24 cellular contexts compared by ENCODE assay signal in the genomic region with DNA sequence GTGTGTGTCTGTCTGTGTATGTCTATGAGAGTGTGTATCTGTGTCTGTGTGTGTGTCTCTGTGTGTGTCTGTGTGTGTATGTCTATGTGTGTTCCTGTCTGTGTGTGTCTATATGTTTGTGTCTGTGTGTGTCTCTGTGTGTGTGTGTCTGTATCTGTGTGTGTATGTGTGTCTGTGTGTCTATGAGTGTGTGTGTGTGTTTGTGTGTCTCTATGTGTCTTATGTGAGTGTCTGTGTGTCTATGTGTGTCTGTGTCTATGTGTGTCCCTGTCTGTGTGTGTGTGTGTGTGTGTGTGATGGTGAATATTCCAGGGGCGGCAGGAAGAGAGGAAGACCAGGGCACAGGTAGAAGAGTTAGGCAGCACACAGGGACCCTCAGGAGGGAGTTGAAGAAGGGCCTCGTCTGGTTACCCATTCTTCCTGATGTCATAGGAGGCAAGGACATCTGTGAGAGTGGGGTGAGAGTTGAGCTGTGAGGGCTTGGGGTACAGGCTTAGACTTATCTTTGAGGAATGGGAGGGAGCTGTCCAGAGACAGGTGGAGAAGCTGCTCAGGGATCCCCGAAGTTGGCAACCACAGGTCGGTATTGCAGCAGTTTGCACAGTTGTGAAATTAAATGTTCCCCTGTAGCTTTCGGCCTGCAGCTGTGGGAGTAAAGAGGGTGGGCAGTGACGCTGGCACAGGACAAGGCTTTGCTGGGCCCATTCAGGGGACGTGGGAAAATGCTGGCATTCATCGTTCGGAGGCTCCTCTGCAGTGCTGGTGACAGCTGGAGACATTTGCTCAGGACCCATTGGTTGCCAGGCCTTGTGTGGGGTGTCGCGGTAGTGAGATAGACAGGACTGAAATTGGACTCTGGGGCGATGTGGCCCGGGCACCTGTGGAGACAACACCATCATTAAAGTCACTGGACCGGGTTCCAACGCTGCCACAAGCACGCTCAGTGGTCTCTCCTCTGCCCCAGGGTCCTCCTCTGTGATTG.
"Had no signal": no experiment of that assay in that cellular context is flagged by ENCODE, and none has a peak within 500 bp of the region (broad histone marks: within the 10 kb centered on the region; RNA-seq: fewer than 3 reads in every experiment).

No MANE protein-coding gene starts in this region.

- DNase-seq: activated CD4-positive, alpha-beta memory T cell treated with anti-CD3 and anti-CD28 coated beads, Interleukin-2, amount 10 ng/mL, durations not matched to agents 7 days and 5 days; activated CD4-positive, alpha-beta T cell treated with anti-CD3 and anti-CD28 coated beads for 1 hour; activated CD4-positive, alpha-beta T cell treated with anti-CD3 and anti-CD28 coated beads, Interleukin-2, amount 10 ng/mL, durations not matched to agents 7 days and 5 days; activated CD8-positive, alpha-beta memory T cell treated with anti-CD3 and anti-CD28 coated beads, Interleukin-2, amount 50 U/mL, for 48 hours; activated naive CD8-positive, alpha-beta T cell treated with anti-CD3 and anti-CD28 coated beads, Interleukin-2, amount 50 U/mL, for 24 hours; activated T-cell treated with anti-CD3 and anti-CD28 coated beads, Interleukin-2, amount 50 U/mL, for 24 hours; amygdala; central memory CD4-positive, alpha-beta T cell; foreskin keratinocyte; heart left ventricle; kidney glomerular epithelial cell; left lung; lower lobe of right lung; mesendoderm; posterior cingulate gyrus; right cardiac atrium; stimulated activated CD4-positive, alpha-beta T cell treated with anti-CD3 and anti-CD28 coated beads, Interleukin-2, amount 100 ng/mL, for 48 hours; stimulated activated naive CD8-positive, alpha-beta T cell treated with anti-CD3 and anti-CD28 coated beads, Interleukin-15, Interleukin-2, amounts not matched to agents 100 U/mL and 50 U/mL, for 24 hours; T-helper 2 cell had no signal

- H3K36me3 ChIP-seq: esophagus muscularis mucosa, heart left ventricle, left lung, lower lobe of right lung, transverse colon, vagina had no signal

- H3K9me3 ChIP-seq: esophagus muscularis mucosa, heart left ventricle, left lung, lower lobe of right lung, mucosa of descending colon, testis, transverse colon, vagina had no signal

- H3K4me3 ChIP-seq: esophagus muscularis mucosa, heart left ventricle, left lung, lower lobe of right lung, mucosa of descending colon, testis, transverse colon, vagina had no signal

- H3K27ac ChIP-seq: esophagus muscularis mucosa, foreskin keratinocyte, heart left ventricle, left lung, lower lobe of right lung, testis, vagina had no signal

- H3K27me3 ChIP-seq: esophagus muscularis mucosa, foreskin keratinocyte, left lung, testis, transverse colon, vagina had no signal

- H3K4me1 ChIP-seq: esophagus muscularis mucosa, foreskin keratinocyte, heart left ventricle, left lung, lower lobe of right lung, testis, vagina had no signal

- ATAC-seq: activated naive CD8-positive, alpha-beta T cell treated with anti-CD3 and anti-CD28 coated beads, Interleukin-2, amount 50 U/mL, for 24 hours; foreskin keratinocyte; left lung; right cardiac atrium; stimulated activated naive CD8-positive, alpha-beta T cell treated with anti-CD3 and anti-CD28 coated beads, Interleukin-15, Interleukin-2, amounts not matched to agents 100 U/mL and 50 U/mL, for 24 hours had no signal
